In genomic region chr12:25236626-25237025, GRCh38 we compare ENCODE assay signal across 28 cellular contexts. TPM values are rescaled to one million over a fixed set of nuclear protein-coding genes. Genes with fewer than 3 reads are reported as not detected.
A peak's percentile ranks its signal among the peaks of the same experiment; 100 is the strongest.
DNase-seq lines count a peak whose midpoint lies in the region; ATAC-seq and TF ChIP-seq lines count a peak whose summit lies in the region.
"Had no signal": no experiment of that assay in that cellular context is flagged by ENCODE, and none has a peak within 500 bp of the region (broad histone marks: within the 10 kb centered on the region; RNA-seq: fewer than 3 reads in every experiment).

No MANE protein-coding gene starts in this region.

- no peaks in the 10 kb centered on the region for H3K27me3 Mint-ChIP-seq in activated naive CD4-positive, alpha-beta T cell treated with anti-CD3 and anti-CD28 coated beads, Interleukin-2, amount 10 ng/mL, durations not matched to agents 7 days and 5 days
- no peaks in the 10 kb centered on the region for H3K27me3 Mint-ChIP-seq in WTC11 (ENCODE audit: low read depth)
- H3K27me3 Mint-ChIP-seq: CD4-positive, alpha-beta T cell; dendritic cell treated with granulocyte-macrophage colony-stimulating factor and Interleukin-4, amounts not matched to agents 40 ng/mL and 50 ng/mL, for 4 days; T-cell had no signal

- CTCF ChIA-PET in activated naive CD4-positive, alpha-beta T cell treated with anti-CD3 and anti-CD28 coated beads, Interleukin-2, amount 10 ng/mL, durations not matched to agents 7 days and 5 days (lab: Charles Lee), result no interaction called here
- CTCF ChIA-PET in WTC11 (lab: Charles Lee), result interaction anchor here (1.0 kb wide), 1 partner anchor 151 kb away, joined by 4 read pairs; no protein-coding TSS in a partner anchor

- no peak for ATAC-seq in activated naive CD4-positive, alpha-beta T cell treated with anti-CD3 and anti-CD28 coated beads, Interleukin-2, amount 50 U/mL, for 72 hours
- ATAC-seq in WTC11 (no peak), GM21515 (IDR thresholded peaks at IDR 0.05; ENCODE audit: unreplicated experiment) (no peak)
- ATAC-seq: mucosa of descending colon, pancreas, T-cell, upper lobe of right lung had no signal

- H3K27me3 ChIP-seq in smooth muscle cell (ENCODE audit: low read depth) (no peaks in the 10 kb centered on the region), SJCRH30 (no peaks in the 10 kb centered on the region)
- H3K27me3 ChIP-seq: cardiac muscle cell, pancreas, SJSA1, upper lobe of right lung had no signal

- no peaks in the 10 kb centered on the region for H3F3A ChIP-seq in smooth muscle cell (ENCODE audit: low read depth)

- no peak for TF ChIP-seq CTCF in WTC11 (IDR thresholded peaks at IDR 0.05)
- TF ChIP-seq CTCF in smooth muscle cell (IDR thresholded peaks at IDR 0.05; ENCODE audit: borderline replicate concordance, insufficient read depth, poor library complexity, severe bottlenecking), result no peak

- peak overlapping the region; percentile 69 for H3K4me2 ChIP-seq in smooth muscle cell

- H3K36me3 ChIP-seq in smooth muscle cell (ENCODE audit: low read depth) (peaks cover 5% of the 10 kb centered on the region), SJCRH30 (peaks cover 29% of the 10 kb centered on the region)
- H3K36me3 ChIP-seq: cardiac muscle cell, pancreas had no signal

- H3K4me1 ChIP-seq in smooth muscle cell (ENCODE audit: low read depth) (peaks cover 5% of the 10 kb centered on the region), SJCRH30 (no peaks in the 10 kb centered on the region)
- H3K4me1 ChIP-seq: upper lobe of right lung had no signal

- H3K9me3 ChIP-seq in smooth muscle cell (replicated peaks; ENCODE audit: low read depth) (no peaks in the 10 kb centered on the region), SJCRH30 (replicated peaks) (0 out of 2 replicates have a peak, but pooled peaks cover 3% of the 10 kb centered on the region)
- H3K9me3 ChIP-seq: lower lobe of right lung, mucosa of descending colon, pancreas, SJSA1, upper lobe of right lung had no signal

- H3K36me3 Mint-ChIP-seq in activated naive CD4-positive, alpha-beta T cell treated with anti-CD3 and anti-CD28 coated beads, Interleukin-2, amount 10 ng/mL, durations not matched to agents 7 days and 5 days, result peaks cover 48% of the 10 kb centered on the region
- peaks cover 0 to 10% of the 10 kb centered on the region in 2 donors for H3K36me3 Mint-ChIP-seq in activated naive CD4-positive, alpha-beta T cell treated with anti-CD3 and anti-CD28 coated beads, Interleukin-2, amount 50 U/mL, for 72 hours
- H3K36me3 Mint-ChIP-seq in WTC11, result peaks cover 24% of the 10 kb centered on the region

- H3K27ac Mint-ChIP-seq in activated naive CD4-positive, alpha-beta T cell treated with anti-CD3 and anti-CD28 coated beads, Interleukin-2, amount 10 ng/mL, durations not matched to agents 7 days and 5 days, result peak overlapping the region; percentile 58
- H3K27ac Mint-ChIP-seq in activated naive CD4-positive, alpha-beta T cell treated with anti-CD3 and anti-CD28 coated beads, Interleukin-2, amount 50 U/mL, for 72 hours, result no peak overlapping the region
- 0 out of 2 replicates have a peak overlapping the region, but pooled peaks have one; percentile 16 for H3K27ac Mint-ChIP-seq in WTC11
- H3K27ac Mint-ChIP-seq: CD4-positive, alpha-beta T cell; dendritic cell treated with granulocyte-macrophage colony-stimulating factor and Interleukin-4, amounts not matched to agents 40 ng/mL and 50 ng/mL, for 4 days had no signal

- H3K4me1 Mint-ChIP-seq in activated naive CD4-positive, alpha-beta T cell treated with anti-CD3 and anti-CD28 coated beads, Interleukin-2, amount 10 ng/mL, durations not matched to agents 7 days and 5 days, result peaks cover 18% of the 10 kb centered on the region
- H3K4me1 Mint-ChIP-seq in WTC11, result no peaks in the 10 kb centered on the region; the same call in 1 of the 2 replicates

- H3K4me3 ChIP-seq in smooth muscle cell, result no peak overlapping the region
- no peak overlapping the region for H3K4me3 ChIP-seq in SJCRH30
- H3K4me3 ChIP-seq: cardiac muscle cell, lower lobe of right lung, mucosa of descending colon, pancreas, SJSA1, skin epidermis, upper lobe of right lung had no signal

- H3K27ac ChIP-seq in smooth muscle cell (ENCODE audit: low read depth), result peak overlapping the region; percentile 76
- H3K27ac ChIP-seq in SJCRH30, result no peak overlapping the region
- H3K27ac ChIP-seq: cardiac muscle cell, lower lobe of right lung, pancreas, SJSA1, skin epidermis, upper lobe of right lung had no signal

- H2AFZ ChIP-seq in smooth muscle cell (ENCODE audit: low read depth), result no peak overlapping the region

- POLR2A ChIA-PET in WTC11 (lab: Charles Lee), result no interaction called here

- WGBS in smooth muscle cell (ENCODE audit: low lambda C conversion rate), result 88% methylated on average over 4 of the region's 4 CpGs

- H4K20me1 ChIP-seq in smooth muscle cell (ENCODE audit: low read depth), result peaks cover 53% of the 10 kb centered on the region

- no peak overlapping the region for H3K9ac ChIP-seq in smooth muscle cell (ENCODE audit: low read depth)

- H3K9me3 Mint-ChIP-seq in activated naive CD4-positive, alpha-beta T cell treated with anti-CD3 and anti-CD28 coated beads, Interleukin-2, amount 10 ng/mL, durations not matched to agents 7 days and 5 days, result no peaks in the 10 kb centered on the region
- H3K9me3 Mint-ChIP-seq in activated naive CD4-positive, alpha-beta T cell treated with anti-CD3 and anti-CD28 coated beads, Interleukin-2, amount 50 U/mL, for 72 hours, result no peaks in the 10 kb centered on the region
- H3K9me3 Mint-ChIP-seq in WTC11, result no peaks in the 10 kb centered on the region
- H3K9me3 Mint-ChIP-seq: CD4-positive, alpha-beta T cell; dendritic cell treated with granulocyte-macrophage colony-stimulating factor and Interleukin-4, amounts not matched to agents 40 ng/mL and 50 ng/mL, for 4 days; T-cell had no signal

- H3K4me3 Mint-ChIP-seq in activated naive CD4-positive, alpha-beta T cell treated with anti-CD3 and anti-CD28 coated beads, Interleukin-2, amount 10 ng/mL, durations not matched to agents 7 days and 5 days, result no peak overlapping the region
- H3K4me3 Mint-ChIP-seq in WTC11, result no peak overlapping the region
- H3K4me3 Mint-ChIP-seq: CD4-positive, alpha-beta T cell; dendritic cell treated with granulocyte-macrophage colony-stimulating factor and Interleukin-4, amounts not matched to agents 40 ng/mL and 50 ng/mL, for 4 days; T-cell had no signal

- DNase-seq in activated naive CD4-positive, alpha-beta T cell treated with anti-CD3 and anti-CD28 coated beads, Interleukin-2, amount 10 ng/mL, durations not matched to agents 7 days and 5 days, result no peak
- DNase-seq in activated naive CD4-positive, alpha-beta T cell treated with anti-CD3 and anti-CD28 coated beads, Interleukin-2, amount 50 U/mL, for 72 hours (ENCODE audit: low spot score in 2 of 2), result no peak
- DNase-seq in WTC11 (ENCODE audit: low spot score) (no peak), fibroblast of peridontal ligament (ENCODE audit: extremely low read depth) (peak; percentile 51), smooth muscle cell (lab: John Stamatoyannopoulos, UW; ENCODE audit: unreplicated experiment) (no peak), SJCRH30 (no peak), UCSD-AML1 (lab: John Stamatoyannopoulos, UW; ENCODE audit: unreplicated experiment) (no peak)
- DNase-seq: activated CD4-positive, alpha-beta T cell treated with anti-CD3 and anti-CD28 coated beads, Interleukin-2, amount 50 U/mL, for 4 hours; activated CD4-positive, CD25-positive, alpha-beta regulatory T cell; activated naive CD4-positive, alpha-beta T cell treated with anti-CD3 and anti-CD28 coated beads, Interleukin-2, amount 50 U/mL, for 16 hours; AML-193; anterior cingulate cortex; CD4-positive, alpha-beta T cell; foreskin melanocyte; GOT3; lower lobe of right lung; mucosa of descending colon; NCI-H510A; pancreas; retina; stimulated activated naive CD4-positive, alpha-beta T cell; T-cell; upper lobe of right lung had no signal

- peaks cover 66% of the 10 kb centered on the region for H3K79me2 ChIP-seq in smooth muscle cell (ENCODE audit: low read depth)

TF ChIP-seq in WTC11, 78 proteins besides CTCF, POLR2A, EP300 and RAD21 (continues in another document):
- TF ChIP-seq ATF3 (CRISPR knock-in tag; conservative IDR thresholded peaks at IDR 0.05) (no peak), CREB1 (CRISPR knock-in tag; IDR thresholded peaks at IDR 0.05) (no peak), PRRX2 (CRISPR knock-in tag; IDR thresholded peaks at IDR 0.05) (no peak), ZNF317 (CRISPR knock-in tag; IDR thresholded peaks at IDR 0.05; ENCODE audit: borderline replicate concordance, low read depth) (no peak), PREB (CRISPR knock-in tag; IDR thresholded peaks at IDR 0.05; ENCODE audit: borderline replicate concordance) (no peak), NR3C1 (CRISPR knock-in tag; conservative IDR thresholded peaks at IDR 0.05; ENCODE audit: low read depth) (no peak), RELA (CRISPR knock-in tag; IDR thresholded peaks at IDR 0.05; ENCODE audit: borderline replicate concordance) (no peak)

RNA-seq across cellular contexts. Expression of gene KRAS, which starts 14.1 kb away (rescaled TPM):
- 10 to 100 TPM; 18.6 to 20.2 TPM for total RNA-seq in activated naive CD4-positive, alpha-beta T cell treated with anti-CD3 and anti-CD28 coated beads, Interleukin-2, amount 50 U/mL, for 72 hours
- total RNA-seq in WTC11 (2021) (60.9 to 66.2 TPM (median 61.3 TPM) in 3 replicates), smooth muscle cell (16.2 and 17.1 TPM in 2 replicates)
- polyA plus RNA-seq in smooth muscle cell, result 15.5 and 37.0 TPM in 2 replicates
- total RNA-seq in SJCRH30 (2014; rRNA removed; shearing (Covaris generic)), result 30.6 and 33.7 TPM in 2 replicates

RNA-seq across cellular contexts. Expression of gene ETFRF1, which starts 41.6 kb away (rescaled TPM):
- total RNA-seq in activated naive CD4-positive, alpha-beta T cell treated with anti-CD3 and anti-CD28 coated beads, Interleukin-2, amount 50 U/mL, for 72 hours, result 10 to 100 TPM; 10.6 to 15.6 TPM
- total RNA-seq in WTC11 (2021), result 5.9 to 7.4 TPM (median 7.1 TPM) in 3 replicates
- total RNA-seq in smooth muscle cell, result 18.6 and 20.4 TPM in 2 replicates
- 11.2 and 14.9 TPM in 2 replicates for polyA plus RNA-seq in smooth muscle cell
- total RNA-seq in SJCRH30 (2014; rRNA removed; shearing (Covaris generic)), result 23.7 and 27.1 TPM in 2 replicates

RNA-seq across cellular contexts. Expression of gene DNAI7, which starts 41.7 kb away (rescaled TPM):
- total RNA-seq in activated naive CD4-positive, alpha-beta T cell treated with anti-CD3 and anti-CD28 coated beads, Interleukin-2, amount 50 U/mL, for 72 hours, result under 1 TPM in 1 of 2 donors, not detected in 1; 0.35 TPM
- 0.25 TPM in 1 of 3 replicates, not detected in the others for total RNA-seq in WTC11 (2021)
- not detected in 2 replicates for total RNA-seq in smooth muscle cell
- polyA plus RNA-seq in smooth muscle cell, result not detected in 2 replicates
- total RNA-seq in SJCRH30 (2014; rRNA removed; shearing (Covaris generic)), result not detected in 2 replicates

Comparison
In these comparisons a context has a peak if more than half of its experiments do, and no peak if none do; other contexts are left out.
1. H3K27ac Mint-ChIP-seq: peak in activated naive CD4-positive, alpha-beta T cell treated with anti-CD3 and anti-CD28 coated beads, Interleukin-2, amount 10 ng/mL, durations not matched to agents 7 days and 5 days (single experiment) and WTC11 (single experiment); none in activated naive CD4-positive, alpha-beta T cell treated with anti-CD3 and anti-CD28 coated beads, Interleukin-2, amount 50 U/mL, for 72 hours (0 of 2).